9 cellular contexts compared by ENCODE assay signal in the genomic region with DNA sequence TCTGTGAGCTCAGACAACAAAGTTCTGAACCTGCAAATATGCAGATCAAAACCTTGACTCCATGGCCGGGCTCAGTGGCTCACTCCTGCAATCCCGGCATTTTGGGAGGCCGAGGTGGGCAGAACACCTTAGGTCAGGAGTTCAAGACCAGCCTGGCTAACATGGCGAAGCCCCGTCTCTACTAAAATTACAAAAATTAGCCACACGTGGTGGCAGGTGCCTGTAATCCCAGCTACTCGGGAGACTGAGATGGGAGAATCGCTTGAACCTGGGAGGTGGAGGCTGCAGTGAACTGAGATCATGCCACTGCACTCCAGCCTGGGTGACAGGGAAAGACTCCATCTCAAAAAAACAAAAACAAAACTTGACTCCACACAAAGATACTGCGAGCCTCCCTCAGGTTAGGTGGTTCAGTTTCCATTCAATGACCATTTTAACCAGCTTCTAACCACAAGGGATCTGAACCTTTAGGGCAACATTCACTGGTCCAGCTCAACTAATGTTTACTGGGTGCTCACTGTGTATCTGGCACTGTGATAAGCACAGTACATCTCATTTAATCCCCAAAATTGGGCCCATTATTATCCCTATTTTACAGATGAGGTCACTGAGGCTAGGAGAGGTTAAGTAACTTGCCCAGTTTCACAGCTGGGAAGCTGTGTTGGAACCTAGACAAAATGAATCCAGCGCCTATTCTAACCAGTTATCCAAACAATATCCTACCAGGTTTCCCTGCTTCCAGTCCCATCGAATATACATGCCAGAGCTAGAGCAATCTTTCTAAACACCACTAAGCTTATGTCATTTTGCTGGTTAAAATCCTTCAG. TPM values are rescaled to one million over a fixed set of nuclear protein-coding genes. Genes with fewer than 3 reads are reported as not detected.
DNase-seq lines count a peak whose midpoint lies in the region; ATAC-seq lines count a peak whose summit lies in the region.
"Had no signal": no experiment of that assay in that cellular context is flagged by ENCODE, and none has a peak within 500 bp of the region (broad histone marks: within the 10 kb centered on the region; RNA-seq: fewer than 3 reads in every experiment).

No MANE protein-coding gene starts in this region.

- peak overlapping the region; percentile 57 for H3K27ac Mint-ChIP-seq in activated CD4-positive, alpha-beta memory T cell treated with anti-CD3 and anti-CD28 coated beads, Interleukin-2, amount 10 ng/mL, durations not matched to agents 7 days and 5 days
- H3K27ac Mint-ChIP-seq in stimulated activated naive B cell treated with anti-CD40 and anti-IgM and Interleukin-4, amounts not matched to agents 10 μg/mL and 1 μg/mL and 100 μg/mL, for 72 hours: peak overlapping the region; percentile 81

- H3K36me3 Mint-ChIP-seq in activated T-cell treated with anti-CD3 and anti-CD28 coated beads, Interleukin-2, amount 50 U/mL, for 4 hours (ENCODE audit: insufficient read depth): peaks cover 44% of the 10 kb centered on the region
- peaks cover 70% of the 10 kb centered on the region for H3K36me3 Mint-ChIP-seq in activated CD4-positive, alpha-beta memory T cell treated with anti-CD3 and anti-CD28 coated beads, Interleukin-2, amount 10 ng/mL, durations not matched to agents 7 days and 5 days (ENCODE audit: low read depth)
- peaks cover 34 to 58% of the 10 kb centered on the region in 2 donors for H3K36me3 Mint-ChIP-seq in stimulated activated naive B cell treated with anti-CD40 and anti-IgM and Interleukin-4, amounts not matched to agents 10 μg/mL and 1 μg/mL and 100 μg/mL, for 72 hours

- H3K27me3 Mint-ChIP-seq in activated T-cell treated with anti-CD3 and anti-CD28 coated beads, Interleukin-2, amount 50 U/mL, for 4 hours (ENCODE audit: low read depth): no peaks in the 10 kb centered on the region
- H3K27me3 Mint-ChIP-seq in activated CD4-positive, alpha-beta memory T cell treated with anti-CD3 and anti-CD28 coated beads, Interleukin-2, amount 10 ng/mL, durations not matched to agents 7 days and 5 days: no peaks in the 10 kb centered on the region
- no peaks in the 10 kb centered on the region for H3K27me3 Mint-ChIP-seq in stimulated activated naive B cell treated with anti-CD40 and anti-IgM and Interleukin-4, amounts not matched to agents 10 μg/mL and 1 μg/mL and 100 μg/mL, for 72 hours

- POLR2A ChIA-PET in activated CD4-positive, alpha-beta memory T cell treated with anti-CD3 and anti-CD28 coated beads, Interleukin-2, amount 10 ng/mL, durations not matched to agents 7 days and 5 days (lab: Charles Lee): interaction anchor here (0.9 to 5.3 kb wide), 9 partner anchors 11 to 404 kb away, joined by 3 to 81 read pairs (median 22); a partner anchor contains a TSS

- no peaks in the 10 kb centered on the region for H3K9me3 Mint-ChIP-seq in activated T-cell treated with anti-CD3 and anti-CD28 coated beads, Interleukin-2, amount 50 U/mL, for 4 hours
- no peaks in the 10 kb centered on the region for H3K9me3 Mint-ChIP-seq in activated CD4-positive, alpha-beta memory T cell treated with anti-CD3 and anti-CD28 coated beads, Interleukin-2, amount 10 ng/mL, durations not matched to agents 7 days and 5 days
- H3K9me3 Mint-ChIP-seq in stimulated activated naive B cell treated with anti-CD40 and anti-IgM and Interleukin-4, amounts not matched to agents 10 μg/mL and 1 μg/mL and 100 μg/mL, for 72 hours: no peaks in the 10 kb centered on the region

- peaks cover 38% of the 10 kb centered on the region for H3K4me1 Mint-ChIP-seq in activated T-cell treated with anti-CD3 and anti-CD28 coated beads, Interleukin-2, amount 50 U/mL, for 4 hours (ENCODE audit: low read depth)
- peaks cover 53% of the 10 kb centered on the region for H3K4me1 Mint-ChIP-seq in activated CD4-positive, alpha-beta memory T cell treated with anti-CD3 and anti-CD28 coated beads, Interleukin-2, amount 10 ng/mL, durations not matched to agents 7 days and 5 days
- peaks cover 35 to 50% of the 10 kb centered on the region in 2 donors for H3K4me1 Mint-ChIP-seq in stimulated activated naive B cell treated with anti-CD40 and anti-IgM and Interleukin-4, amounts not matched to agents 10 μg/mL and 1 μg/mL and 100 μg/mL, for 72 hours

- CTCF ChIA-PET in activated CD4-positive, alpha-beta memory T cell treated with anti-CD3 and anti-CD28 coated beads, Interleukin-2, amount 10 ng/mL, durations not matched to agents 7 days and 5 days (lab: Charles Lee): interaction anchor here (0.5 to 6.1 kb wide), 6 partner anchors 9 to 178 kb away, joined by 3 to 88 read pairs (median 4); no protein-coding TSS in a partner anchor

- DNase-seq in activated T-cell treated with anti-CD3 and anti-CD28 coated beads, Interleukin-2, amount 50 U/mL, for 4 hours: no peak
- no peak for DNase-seq in activated T-cell treated with anti-CD3 and anti-CD28 coated beads, Interleukin-2, amount 50 U/mL, for 48 hours
- no peak for DNase-seq in activated CD4-positive, alpha-beta memory T cell treated with anti-CD3 and anti-CD28 coated beads, Interleukin-2, amount 10 ng/mL, durations not matched to agents 7 days and 5 days
- peak; percentile 29 for DNase-seq in hepatic stellate cell (ENCODE audit: low spot score)
- DNase-seq in stimulated activated naive B cell treated with anti-CD40 and anti-IgM and Interleukin-4, amounts not matched to agents 10 μg/mL and 1 μg/mL and 100 μg/mL, for 72 hours: no peak
- DNase-seq in stimulated activated CD8-positive, alpha-beta memory T cell treated with anti-CD3 and anti-CD28 coated beads, Interleukin-4, amount 100 ng/mL, for 48 hours: no peak
- DNase-seq: ovary had no signal

- ATAC-seq in activated T-cell treated with anti-CD3 and anti-CD28 coated beads, Interleukin-2, amount 50 U/mL, for 4 hours: no peak
- ATAC-seq in stimulated activated naive B cell treated with anti-CD40 and anti-IgM and Interleukin-4, amounts not matched to agents 10 μg/mL and 1 μg/mL and 100 μg/mL, for 72 hours (replicated peaks): no peak
- ATAC-seq in GM21515 (IDR thresholded peaks at IDR 0.05; ENCODE audit: unreplicated experiment) (no peak), GM21447 (IDR thresholded peaks at IDR 0.05; ENCODE audit: unreplicated experiment) (no peak)

- H3K4me3 Mint-ChIP-seq in activated T-cell treated with anti-CD3 and anti-CD28 coated beads, Interleukin-2, amount 50 U/mL, for 4 hours: peak overlapping the region; percentile 100
- peak overlapping the region; percentile 98 for H3K4me3 Mint-ChIP-seq in activated CD4-positive, alpha-beta memory T cell treated with anti-CD3 and anti-CD28 coated beads, Interleukin-2, amount 10 ng/mL, durations not matched to agents 7 days and 5 days
- H3K4me3 Mint-ChIP-seq in stimulated activated naive B cell treated with anti-CD40 and anti-IgM and Interleukin-4, amounts not matched to agents 10 μg/mL and 1 μg/mL and 100 μg/mL, for 72 hours: peak overlapping the region; percentile 97 to 99

RNA-seq across cellular contexts. Expression of a gene that starts 1.8 kb away (rescaled TPM):
- 100 to 1,000 TPM; 613 to 744 (median 635) TPM for total RNA-seq in activated T-cell treated with anti-CD3 and anti-CD28 coated beads, Interleukin-2, amount 50 U/mL, for 4 hours
- 100 to 1,000 TPM; 310 TPM for total RNA-seq in activated CD4-positive, alpha-beta memory T cell treated with anti-CD3 and anti-CD28 coated beads, Interleukin-2, amount 10 ng/mL, durations not matched to agents 7 days and 5 days

RNA-seq across cellular contexts. Expression of a gene that starts 39.9 kb away (rescaled TPM):
- total RNA-seq in activated T-cell treated with anti-CD3 and anti-CD28 coated beads, Interleukin-2, amount 50 U/mL, for 4 hours: 10 to 100 TPM; 10.4 to 13.7 (median 11.9) TPM
- 1 to 10 TPM; 6.2 to 8.8 TPM for total RNA-seq in activated CD4-positive, alpha-beta memory T cell treated with anti-CD3 and anti-CD28 coated beads, Interleukin-2, amount 10 ng/mL, durations not matched to agents 7 days and 5 days
